9 cellular contexts compared by ENCODE assay signal in the genomic region with DNA sequence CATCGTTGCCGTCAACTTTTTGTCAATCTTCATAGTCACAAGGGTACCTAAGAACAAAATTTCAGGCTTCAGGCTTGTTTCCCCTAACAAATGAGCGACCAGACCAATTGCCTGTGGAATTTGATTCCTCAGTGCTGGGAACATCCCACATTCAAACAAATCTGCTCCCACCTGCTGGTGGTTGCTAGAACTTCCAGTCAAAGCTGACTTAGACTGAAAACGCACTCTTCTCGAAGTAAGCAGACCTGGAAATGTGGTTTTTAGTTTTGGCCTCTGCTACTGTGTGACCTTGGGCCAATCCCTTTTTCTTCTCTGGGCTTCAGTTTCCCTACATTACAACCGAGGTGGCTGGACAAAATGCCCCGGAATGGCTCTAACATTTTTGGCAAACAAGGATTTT. TPM values are rescaled to one million over a fixed set of nuclear protein-coding genes. Genes with fewer than 3 reads are reported as not detected.
DNase-seq lines count a peak whose midpoint lies in the region; ATAC-seq and TF ChIP-seq lines count a peak whose summit lies in the region.
"Had no signal": no experiment of that assay in that cellular context is flagged by ENCODE, and none has a peak within 500 bp of the region (broad histone marks: within the 10 kb centered on the region; RNA-seq: fewer than 3 reads in every experiment).

No MANE protein-coding gene starts in this region.

- H3K9me3 Mint-ChIP-seq in natural killer cell, result no peaks in the 10 kb centered on the region

- H3K27me3 Mint-ChIP-seq in natural killer cell (ENCODE audit: low read depth in 2 of 2), result peaks cover 12 to 33% of the 10 kb centered on the region in 2 donors

- intact Hi-C loops in natural killer cell (cut with micrococcal nuclease), result no loop called here

- H3K27ac Mint-ChIP-seq in natural killer cell, result no peak overlapping the region

- in situ Hi-C loops in GM13976 (cut with MboI; ENCODE audit: low sequenced_read_pairs, unreplicated experiment), result loop anchor here (25.0 kb wide), 1 partner anchor 874 kb away; no protein-coding TSS in a partner anchor

- H3K4me1 Mint-ChIP-seq in natural killer cell, result no peaks in the 10 kb centered on the region

- ATAC-seq in GM21526 (IDR thresholded peaks at IDR 0.05; ENCODE audit: low FRiP score, unreplicated experiment) (no peak), natural killer cell (no peak)

- H3K36me3 Mint-ChIP-seq in natural killer cell, result no peaks in the 10 kb centered on the region

- TF ChIP-seq CTCF in GM13976 (IDR thresholded peaks at IDR 0.05; ENCODE audit: borderline replicate concordance, control extremely low read depth, extremely low read depth, insufficient read depth, missing control alignments), result peak; percentile 33
- TF ChIP-seq CTCF in natural killer cell (IDR thresholded peaks at IDR 0.05), result no peak

- no peak overlapping the region for H3K4me3 Mint-ChIP-seq in natural killer cell

- DNase-seq in AG08396 (ENCODE audit: low spot score) (peak; percentile 65), GM13976 (ENCODE audit: low spot score) (no peak), NCI-H1105 (lab: John Stamatoyannopoulos, UW) (peak; percentile 62), amniotic stem cell (lab: John Stamatoyannopoulos, UW) (peak; percentile 1), kidney glomerular epithelial cell (lab: John Stamatoyannopoulos, UW) (peak; percentile 5), cerebellar nuclear complex (lab: John Stamatoyannopoulos, UW) (no peak), natural killer cell (no peak)

RNA-seq across cellular contexts. Expression of a gene that starts 1.8 kb away (rescaled TPM):
- total RNA-seq in natural killer cell, result not detected
- total RNA-seq: subcutaneous adipose tissue had no signal

Comparison
In these comparisons a context has a peak if more than half of its experiments do, and no peak if none do; other contexts are left out.
1. DNase-seq: peak in AG08396 (single experiment), NCI-H1105 (single experiment), amniotic stem cell (single experiment) and kidney glomerular epithelial cell (single experiment); none in GM13976 (single experiment), cerebellar nuclear complex (0 of 2) and natural killer cell (single experiment).